Comparison of ENCODE assay signal across 8 cellular contexts in the genomic region with DNA sequence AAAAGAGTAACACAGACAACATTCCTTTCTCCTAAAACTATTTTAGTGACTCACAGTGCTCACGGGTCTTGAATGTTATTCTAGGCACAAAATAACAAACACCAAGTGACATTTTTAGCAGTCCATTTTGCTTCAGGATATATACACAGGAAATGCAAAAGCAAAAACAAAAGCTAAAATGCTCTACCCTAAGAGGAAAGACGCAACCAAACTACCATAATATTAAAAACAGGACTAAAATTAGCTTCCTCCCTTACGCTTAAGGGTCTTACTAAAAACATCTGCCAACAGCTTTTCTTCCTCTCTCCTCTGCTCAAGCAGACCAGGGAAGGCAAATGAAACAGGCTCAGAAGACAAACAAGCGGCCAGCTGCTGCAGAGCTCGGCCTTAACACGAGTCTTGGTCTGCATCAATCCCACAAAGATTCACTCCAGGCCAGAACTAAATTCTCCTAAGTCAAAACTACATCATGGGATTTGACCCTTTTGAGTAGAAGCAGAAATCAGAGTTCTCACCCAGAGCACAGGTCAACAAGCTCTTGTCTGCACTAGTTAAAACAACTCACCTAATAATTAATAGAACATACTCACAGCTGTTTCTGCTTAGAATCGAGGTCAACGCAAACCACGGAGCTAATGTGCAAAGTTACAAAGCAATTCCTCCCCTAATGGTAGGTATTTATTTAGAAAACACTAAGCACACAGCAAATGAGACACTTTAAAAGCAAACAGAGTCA.
DNase-seq lines count a peak whose midpoint lies in the region; ATAC-seq and TF ChIP-seq lines count a peak whose summit lies in the region.

No MANE protein-coding gene starts in this region.

- H3K9me3 Mint-ChIP-seq in Calu3 (ENCODE audit: low read depth, unreplicated experiment): no peaks in the 10 kb centered on the region

- peaks cover 57% of the 10 kb centered on the region for H3K79me2 ChIP-seq in osteoblast (ENCODE audit: insufficient read depth, low read length)

- in situ Hi-C loops in SK-MEL-5 (cut with HindIII; ENCODE audit: low pct_unique_long_range_greater_than_20kb, low sequenced_read_pairs): no loop called here

- H3K36me3 Mint-ChIP-seq in Calu3 (ENCODE audit: insufficient read depth, unreplicated experiment): peaks cover 5% of the 10 kb centered on the region

- H3K9me3 ChIP-seq in esophagus (ENCODE audit: control insufficient read depth in 2 of 2, insufficient read depth in 1 of 2, low read depth in 1 of 2, low read length in 1 of 2) (no peaks in the 10 kb centered on the region), osteoblast (ENCODE audit: low read depth, low read length) (no peaks in the 10 kb centered on the region)

- H3K4me2 ChIP-seq in osteoblast (ENCODE audit: insufficient read depth, low read length): peak overlapping the region; percentile 76

- no TSS peak for BruUV-seq in Calu3 (replicated peaks; lab: Mats Ljungman, UMichigan)

- no peak for ATAC-seq in GM21360 (IDR thresholded peaks at IDR 0.05; ENCODE audit: unreplicated experiment)
- ATAC-seq in GM18502 (IDR thresholded peaks at IDR 0.05; ENCODE audit: poor library complexity, unreplicated experiment): no peak

- no peak for DNase-seq in Calu3
- DNase-seq in HCEC 1CT: peak; percentile 84
- peak; percentile 46 for DNase-seq in SK-MEL-5 (ENCODE audit: low read depth, low spot score)
- peak; percentile 88 for DNase-seq in osteoblast (ENCODE audit: insufficient read length, low spot score, missing footprints)
- DNase-seq in activated CD4-positive, CD25-positive, alpha-beta regulatory T cell treated with anti-CD3 and anti-CD28 coated beads, Interleukin-2, amount 50 U/mL, for 72 hours: no peak

- H3K4me1 Mint-ChIP-seq in Calu3 (ENCODE audit: low read depth, unreplicated experiment): peaks cover 27% of the 10 kb centered on the region

- intact Hi-C loops in Calu3 (cut with micrococcal nuclease; ENCODE audit: unreplicated experiment): no loop called here

- no peaks in the 10 kb centered on the region for H3K27me3 Mint-ChIP-seq in Calu3 (ENCODE audit: unreplicated experiment)

- H3K27ac Mint-ChIP-seq in Calu3 (ENCODE audit: unreplicated experiment): peak overlapping the region; percentile 77

- peak overlapping the region; percentile 52 for H3K4me3 Mint-ChIP-seq in Calu3 (ENCODE audit: low read depth, unreplicated experiment)

- WGBS in esophagus, 2 donors: 32 to 33% methylated on average over 9 of the region's 9 CpGs

- H3K4me3 ChIP-seq in esophagus (ENCODE audit: low read depth in 1 of 2, low read length in 2 of 2): no peak overlapping the region
- H3K4me3 ChIP-seq in osteoblast (ENCODE audit: insufficient read depth, low read length): peak overlapping the region; percentile 26

- H3K27ac ChIP-seq in esophagus (ENCODE audit: low read depth in 2 of 2, low read length in 1 of 2) (peak overlapping the region; percentile 58 to 60), osteoblast (ENCODE audit: low read depth, low read length) (peak overlapping the region; percentile 85)

- H3K36me3 ChIP-seq in esophagus (ENCODE audit: control insufficient read depth in 2 of 2, insufficient read depth in 2 of 2, low read length in 1 of 2) (no peaks in the 10 kb centered on the region), osteoblast (ENCODE audit: insufficient read depth, low read length) (no peaks in the 10 kb centered on the region)

- H3K27me3 ChIP-seq in esophagus (ENCODE audit: control insufficient read depth in 1 of 2, insufficient read depth in 2 of 2, low read length in 2 of 2) (no peaks in the 10 kb centered on the region), osteoblast (ENCODE audit: insufficient read depth, low read length) (no peaks in the 10 kb centered on the region)

- TF ChIP-seq CTCF in Calu3 (IDR thresholded peaks at IDR 0.05; ENCODE audit: unreplicated experiment): no peak
- TF ChIP-seq CTCF in osteoblast (IDR thresholded peaks at IDR 0.05; ENCODE audit: extremely low read depth, low read depth, low read length): no peak

- peaks cover 10% of the 10 kb centered on the region for H4K20me1 ChIP-seq in osteoblast (ENCODE audit: insufficient read depth, low read length)

- CTCF ChIA-PET in Calu3 (lab: Charles Lee): interaction anchor here (0.8 to 1.3 kb wide), 4 partner anchors 19 to 56 kb away, joined by 3 to 4 read pairs (median 3); no protein-coding TSS in a partner anchor

- H2AFZ ChIP-seq in osteoblast (ENCODE audit: low read length): no peak overlapping the region

- H3K4me1 ChIP-seq in esophagus (ENCODE audit: control insufficient read depth in 2 of 2, insufficient read depth in 2 of 2, low read length in 1 of 2) (peaks cover 11 to 13% of the 10 kb centered on the region in 2 donors), osteoblast (ENCODE audit: insufficient read depth, low read length) (peaks cover 46% of the 10 kb centered on the region)

Comparison
In these comparisons a context has a peak if more than half of its experiments do, and no peak if none do; other contexts are left out.
1. DNase-seq: peak in HCEC 1CT (single experiment), SK-MEL-5 (single experiment) and osteoblast (single experiment); none in Calu3 (single experiment) and activated CD4-positive, CD25-positive, alpha-beta regulatory T cell treated with anti-CD3 and anti-CD28 coated beads, Interleukin-2, amount 50 U/mL, for 72 hours (single experiment).